ENCODE assay signal across 13 cellular contexts in the genomic region with DNA sequence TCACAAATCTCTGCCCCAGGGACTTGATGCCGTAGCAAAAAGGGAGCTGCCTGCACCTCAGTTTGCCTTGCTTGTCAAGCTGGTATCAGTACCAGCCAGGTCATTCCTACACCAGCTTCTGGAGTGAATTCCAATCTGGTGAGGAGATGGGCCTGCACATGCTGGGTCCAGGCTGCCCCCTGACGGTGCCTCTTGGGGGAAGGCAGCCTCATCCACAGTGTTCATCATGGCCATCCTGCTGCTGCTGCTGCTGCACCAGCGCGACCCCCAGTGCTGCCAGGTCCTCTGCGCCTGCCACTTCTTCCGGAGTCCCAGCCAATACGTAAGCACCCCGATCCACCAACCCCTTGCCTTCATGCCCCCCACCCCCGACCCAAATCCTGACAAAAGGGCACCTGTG. TPM values are rescaled to one million over a fixed set of nuclear protein-coding genes. Genes with fewer than 3 reads are reported as not detected.
DNase-seq lines count a peak whose midpoint lies in the region; ATAC-seq and TF ChIP-seq lines count a peak whose summit lies in the region.
"Had no signal": no experiment of that assay in that cellular context is flagged by ENCODE, and none has a peak within 500 bp of the region (broad histone marks: within the 10 kb centered on the region; RNA-seq: fewer than 3 reads in every experiment).

No MANE protein-coding gene starts in this region.

- peaks cover 5% of the 10 kb centered on the region; the same call in 1 of the 2 replicates for H3K4me1 ChIP-seq in GM23248 (ENCODE audit: insufficient read depth)
- H3K4me1 ChIP-seq in osteoblast (ENCODE audit: insufficient read depth, low read length) = peaks cover 13% of the 10 kb centered on the region

- H3K9me3 ChIP-seq in GM23248 (ENCODE audit: low read depth) (no peaks in the 10 kb centered on the region), osteoblast (ENCODE audit: low read depth, low read length) (no peaks in the 10 kb centered on the region)
- H3K9me3 ChIP-seq: transverse colon had no signal

- no peak overlapping the region for H3K4me3 ChIP-seq in GM23248
- H3K4me3 ChIP-seq in osteoblast (ENCODE audit: insufficient read depth, low read length) = no peak overlapping the region
- H3K4me3 ChIP-seq: transverse colon had no signal

- ATAC-seq in SK-N-SH treated with all-trans-retinoic acid at 6 μM for 48 hours (peak; percentile 76), HG03097 (IDR thresholded peaks at IDR 0.05; ENCODE audit: low FRiP score, unreplicated experiment) (no peak)

- WGBS in GM23248 (ENCODE audit: low coverage in 1 of 2, low lambda C conversion rate in 2 of 2, missing lambda C conversion rate in 2 of 2), 2 experiments = 73 to 83% methylated on average over 8 to 9 of the region's 9 CpGs

- H4K20me1 ChIP-seq in GM23248 (ENCODE audit: insufficient read depth) = no peaks in the 10 kb centered on the region
- peaks cover 15% of the 10 kb centered on the region for H4K20me1 ChIP-seq in osteoblast (ENCODE audit: insufficient read depth, low read length)

- peak; percentile 77 for DNase-seq in GM23248
- peak; percentile 29 for DNase-seq in fibroblast of peridontal ligament (ENCODE audit: extremely low read depth)
- DNase-seq in osteoblast (ENCODE audit: insufficient read length, low spot score, missing footprints) = peak; percentile 94
- DNase-seq in G401 (ENCODE audit: low spot score) = no peak
- no peak for DNase-seq in ureter (ENCODE audit: low spot score)
- no peak for DNase-seq in NCI-H446 treated with DMSO at 0.1 percent for 48 hours (lab: John Stamatoyannopoulos, UW)
- DNase-seq: activated CD4-positive, alpha-beta T cell treated with anti-CD3 and anti-CD28 coated beads, Interleukin-2, amount 10 ng/mL, durations not matched to agents 7 days and 5 days; activated gamma-delta T cell treated with Interleukin-2 at 50 U/mL for 16 hours; cortex of kidney; T-helper 1 cell; transverse colon had no signal

- H3K79me2 ChIP-seq in GM23248 (ENCODE audit: insufficient read depth) (no peaks in the 10 kb centered on the region), osteoblast (ENCODE audit: insufficient read depth, low read length) (peaks cover 2% of the 10 kb centered on the region)

- H3K36me3 ChIP-seq in GM23248 (ENCODE audit: low read depth) = peaks cover 14% of the 10 kb centered on the region
- H3K36me3 ChIP-seq in osteoblast (ENCODE audit: insufficient read depth, low read length) = peaks cover 39% of the 10 kb centered on the region

- H3K9ac ChIP-seq in GM23248 = no peak overlapping the region

- H3K27ac ChIP-seq in GM23248 (no peak overlapping the region), osteoblast (ENCODE audit: low read depth, low read length) (no peak overlapping the region)
- H3K27ac ChIP-seq: transverse colon had no signal

- in situ Hi-C loops in GM23248 (cut with MboI) = no loop called here
- in situ Hi-C loops in G401 (cut with HindIII; ENCODE audit: low sequenced_read_pairs) = no loop called here

- H2AFZ ChIP-seq in GM23248 = no peak overlapping the region
- H2AFZ ChIP-seq in osteoblast (ENCODE audit: low read length) = no peak overlapping the region

- H3F3A ChIP-seq in GM23248 (ENCODE audit: insufficient read depth) = 0 out of 2 replicates have a peak, but pooled peaks cover 12% of the 10 kb centered on the region

- no peaks in the 10 kb centered on the region for H3K9me2 ChIP-seq in GM23248 (ENCODE audit: insufficient read depth)

- H3K27me3 ChIP-seq in GM23248 (replicated peaks; ENCODE audit: insufficient read depth) = no peaks in the 10 kb centered on the region
- no peaks in the 10 kb centered on the region for H3K27me3 ChIP-seq in osteoblast (ENCODE audit: insufficient read depth, low read length)
- H3K27me3 ChIP-seq: transverse colon had no signal

- peak; percentile 10 for TF ChIP-seq CTCF in osteoblast (IDR thresholded peaks at IDR 0.05; ENCODE audit: extremely low read depth, low read depth, low read length)

- H3K4me2 ChIP-seq in GM23248 (ENCODE audit: unreplicated experiment) (no peak overlapping the region), osteoblast (ENCODE audit: insufficient read depth, low read length) (no peak overlapping the region)

TF ChIP-seq in SK-N-SH treated with all-trans-retinoic acid at 6 μM for 48 hours, 23 proteins besides CTCF, POLR2A, EP300 and RAD21 (continues in another document):
- TF ChIP-seq PATZ1 (CRISPR knock-in tag; IDR thresholded peaks at IDR 0.05; ENCODE audit: borderline replicate concordance) (no peak), ZC3H10 (CRISPR knock-in tag; IDR thresholded peaks at IDR 0.05) (no peak), ZNF565 (CRISPR knock-in tag; conservative IDR thresholded peaks at IDR 0.05; ENCODE audit: low read depth) (no peak), TOX (CRISPR knock-in tag; IDR thresholded peaks at IDR 0.05; ENCODE audit: borderline replicate concordance) (no peak), TSHZ2 (CRISPR knock-in tag; IDR thresholded peaks at IDR 0.05) (no peak), BACH2 (CRISPR knock-in tag; IDR thresholded peaks at IDR 0.05; ENCODE audit: borderline replicate concordance) (no peak), ARNTL (CRISPR knock-in tag; IDR thresholded peaks at IDR 0.05; ENCODE audit: borderline replicate concordance, low read depth) (no peak), CSDC2 (CRISPR knock-in tag; IDR thresholded peaks at IDR 0.05) (no peak), ZFP30 (CRISPR knock-in tag; IDR thresholded peaks at IDR 0.05) (no peak)
- TF ChIP-seq, protein P1, sequence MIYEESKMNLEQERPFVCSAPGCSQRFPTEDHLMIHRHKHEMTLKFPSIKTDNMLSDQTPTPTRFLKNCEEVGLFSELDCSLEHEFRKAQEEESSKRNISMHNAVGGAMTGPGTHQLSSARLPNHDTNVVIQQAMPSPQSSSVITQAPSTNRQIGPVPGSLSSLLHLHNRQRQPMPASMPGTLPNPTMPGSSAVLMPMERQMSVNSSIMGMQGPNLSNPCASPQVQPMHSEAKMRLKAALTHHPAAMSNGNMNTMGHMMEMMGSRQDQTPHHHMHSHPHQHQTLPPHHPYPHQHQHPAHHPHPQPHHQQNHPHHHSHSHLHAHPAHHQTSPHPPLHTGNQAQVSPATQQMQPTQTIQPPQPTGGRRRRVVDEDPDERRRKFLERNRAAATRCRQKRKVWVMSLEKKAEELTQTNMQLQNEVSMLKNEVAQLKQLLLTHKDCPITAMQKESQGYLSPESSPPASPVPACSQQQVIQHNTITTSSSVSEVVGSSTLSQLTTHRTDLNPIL (CRISPR knock-in tag; IDR thresholded peaks at IDR 0.05; ENCODE audit: low read depth) = no peak

RNA-seq across cellular contexts. Expression of gene MRPL27, which starts 8.3 kb away (rescaled TPM):
- total RNA-seq in GM23248 (2014; rRNA removed; shearing (Covaris generic)) = 49.3 and 57.9 TPM in 2 replicates
- 115 and 120 TPM in 2 replicates for polyA plus RNA-seq in GM23248 (2016; fragmentation: Nextera tagmentation; extraction: Ambion mirVana)
- total RNA-seq in osteoblast = 54.2 and 55.7 TPM in 2 replicates
- 69.9 and 84.5 TPM in 2 replicates for total RNA-seq in G401 (2014; rRNA removed; shearing (Covaris generic))
- total RNA-seq in ureter = 55.0 TPM

RNA-seq across cellular contexts. Expression of gene EME1, which starts 8.3 kb away (rescaled TPM):
- total RNA-seq in GM23248 (2014; rRNA removed; shearing (Covaris generic)) = 1.1 and 4.3 TPM in 2 replicates
- 3.8 and 4.1 TPM in 2 replicates for polyA plus RNA-seq in GM23248 (2016; fragmentation: Nextera tagmentation; extraction: Ambion mirVana)
- total RNA-seq in osteoblast = 0.59 and 0.72 TPM in 2 replicates
- total RNA-seq in G401 (2014; rRNA removed; shearing (Covaris generic)) = 6.6 and 21.6 TPM in 2 replicates
- 0.94 TPM for total RNA-seq in ureter

RNA-seq across cellular contexts. Expression of gene XYLT2, which starts 18.8 kb away (rescaled TPM):
- 43.6 and 70.1 TPM in 2 replicates for total RNA-seq in GM23248 (2014; rRNA removed; shearing (Covaris generic))
- 25.3 and 27.3 TPM in 2 replicates for polyA plus RNA-seq in GM23248 (2016; fragmentation: Nextera tagmentation; extraction: Ambion mirVana)
- total RNA-seq in osteoblast = 40.5 and 46.6 TPM in 2 replicates
- total RNA-seq in G401 (2014; rRNA removed; shearing (Covaris generic)) = 31.5 and 33.5 TPM in 2 replicates
- 31.2 TPM for total RNA-seq in ureter

RNA-seq across cellular contexts. Expression of gene LRRC59, which starts 32.6 kb away (rescaled TPM):
- total RNA-seq in GM23248 (2014; rRNA removed; shearing (Covaris generic)) = 144 and 164 TPM in 2 replicates
- polyA plus RNA-seq in GM23248 (2016; fragmentation: Nextera tagmentation; extraction: Ambion mirVana) = 110 and 111 TPM in 2 replicates
- total RNA-seq in osteoblast = 121 and 125 TPM in 2 replicates
- total RNA-seq in G401 (2014; rRNA removed; shearing (Covaris generic)) = 150 and 182 TPM in 2 replicates
- total RNA-seq in ureter = 73.5 TPM

Comparison
In these comparisons a context has a peak if more than half of its experiments do, and no peak if none do; other contexts are left out.
1. DNase-seq: peak in GM23248 (single experiment), fibroblast of peridontal ligament (single experiment) and osteoblast (single experiment); none in G401 (single experiment), ureter (single experiment) and NCI-H446 treated with DMSO at 0.1 percent for 48 hours (single experiment).